8 cellular contexts compared by ENCODE assay signal in genomic region chr3:128864851-128865763, GRCh38. TPM values are rescaled to one million over a fixed set of nuclear protein-coding genes. Genes with fewer than 3 reads are reported as not detected.
DNase-seq lines count a peak whose midpoint lies in the region; ATAC-seq and TF ChIP-seq lines count a peak whose summit lies in the region.
"Not testable (repeated sequence)": the region's sequence is repeated elsewhere in the genome, so short reads cannot be mapped to it uniquely, and the experiment has no call there.

No MANE protein-coding gene starts in this region.

- not testable (repeated sequence) for H2BK5ac ChIP-seq in IMR-90 (ENCODE audit: low read depth, low read length, poor library complexity, severe bottlenecking)

- DNase-seq in CD14-positive monocyte (ENCODE audit: low spot score); nephron progenitor cell: not testable (repeated sequence)
- peak; percentile 33 for DNase-seq in IMR-90
- DNase-seq in NOMO-1 (lab: John Stamatoyannopoulos, UW; ENCODE audit: unreplicated experiment in 2 of 2) = peak; percentile 70 to 74
- DNase-seq in amygdala (lab: John Stamatoyannopoulos, UW) = peak in 41 of 56 donors; percentile 10 to 78 (median 48)
- DNase-seq in dorsolateral prefrontal cortex = peak in 8 of 10 donors; percentile 34 to 78 (median 65)
- peak; percentile 39 for DNase-seq in left cardiac atrium

- H3K4me3 Mint-ChIP-seq in CD14-positive monocyte = peak overlapping the region; percentile 63 to 84
- H3K4me3 Mint-ChIP-seq in nephron progenitor cell = not testable (repeated sequence)

- dilution Hi-C loops in IMR-90 (cut with HindIII; ENCODE audit: low sequenced_read_pairs, unreplicated experiment) = not testable (repeated sequence)

- not testable (repeated sequence) for H2AK9ac ChIP-seq in IMR-90 (replicated peaks; ENCODE audit: low read depth, low read length, poor library complexity)

- not testable (repeated sequence) for H3K36me3 ChIP-seq in IMR-90 (ENCODE audit: control insufficient read depth, insufficient read depth, low read length)

- H3K36me3 Mint-ChIP-seq in CD14-positive monocyte = not testable (repeated sequence)
- peaks cover 17% of the 10 kb centered on the region for H3K36me3 Mint-ChIP-seq in nephron progenitor cell (ENCODE audit: low read depth)

- not testable (repeated sequence) for H2BK15ac ChIP-seq in IMR-90 (ENCODE audit: low read depth, low read length)

- BruUV-seq in IMR-90 (replicated peaks; lab: Mats Ljungman, UMichigan) = not testable (repeated sequence)

- H3K27me3 Mint-ChIP-seq in CD14-positive monocyte (ENCODE audit: low read depth in 3 of 3); nephron progenitor cell (ENCODE audit: low read depth, poor library complexity): not testable (repeated sequence)

- peak; percentile 33 for ATAC-seq in IMR-90 (ENCODE audit: low read depth)
- peak; percentile 54 to 86 for ATAC-seq in left cardiac atrium

- H3K4me1 Mint-ChIP-seq in CD14-positive monocyte (peaks cover 41% of the 10 kb centered on the region), nephron progenitor cell (peaks cover 29% of the 10 kb centered on the region)

- H3K9me3 Mint-ChIP-seq in CD14-positive monocyte (peaks cover 15 to 23% (median 16%) of the 10 kb centered on the region in 7 donors), nephron progenitor cell (peaks cover 23% of the 10 kb centered on the region)

- H3K4ac ChIP-seq in IMR-90 (ENCODE audit: low read depth, low read length) = not testable (repeated sequence)

- H3K56ac ChIP-seq in IMR-90 (ENCODE audit: extremely low read depth, insufficient read depth, low read length) = not testable (repeated sequence)

- not testable (repeated sequence) for H2AK5ac ChIP-seq in IMR-90 (ENCODE audit: low read depth, low read length)

- H3K18ac ChIP-seq in IMR-90 (ENCODE audit: low read depth, low read length) = not testable (repeated sequence)

- not testable (repeated sequence) for H3K9me1 ChIP-seq in IMR-90 (ENCODE audit: insufficient read depth, low read length)

- H3K9me3 ChIP-seq in IMR-90 (ENCODE audit: control insufficient read depth, insufficient read depth, low read length) = not testable (repeated sequence)

- not testable (repeated sequence) for H3K4me2 ChIP-seq in IMR-90 (ENCODE audit: low read depth, low read length)

- not testable (repeated sequence) for H3K4me1 ChIP-seq in IMR-90 (ENCODE audit: control insufficient read depth, insufficient read depth, low read length)

- H4K20me1 ChIP-seq in IMR-90 (ENCODE audit: insufficient read depth, low read length) = not testable (repeated sequence)

- H3K4me3 ChIP-seq in IMR-90 (ENCODE audit: insufficient read depth, low read depth, low read length) = not testable (repeated sequence)
- H3K4me3 ChIP-seq in dorsolateral prefrontal cortex = peak overlapping the region in 30 of 59 donors; percentile 0 to 50 (median 22)

- H3K14ac ChIP-seq in IMR-90 (replicated peaks; ENCODE audit: low read depth, low read length) = not testable (repeated sequence)

- H3K79me1 ChIP-seq in IMR-90 (ENCODE audit: low read depth in 1 of 2, low read length in 2 of 2) = not testable (repeated sequence)

- not testable (repeated sequence) for TF ChIP-seq POLR2A in IMR-90 (IDR thresholded peaks at IDR 0.05; ENCODE audit: low read depth, low read length)

- H3K27ac ChIP-seq in IMR-90 (ENCODE audit: insufficient read depth, low read length) = not testable (repeated sequence)
- H3K27ac ChIP-seq in dorsolateral prefrontal cortex = peak overlapping the region in 55 of 59 donors; percentile 6 to 85 (median 69)
- H3K27ac ChIP-seq in temporal lobe (ENCODE audit: low read depth, low read length) = peak overlapping the region; percentile 61

- H4K5ac ChIP-seq in IMR-90 (ENCODE audit: low read depth, low read length) = not testable (repeated sequence)

- not testable (repeated sequence) for TF ChIP-seq RAD21 in IMR-90 (IDR thresholded peaks at IDR 0.05; ENCODE audit: low read length)

- not testable (repeated sequence) for H2BK20ac ChIP-seq in IMR-90 (ENCODE audit: low read depth, low read length)

- H3K27ac Mint-ChIP-seq in CD14-positive monocyte = peak overlapping the region in 5 of 7 donors; percentile 32 to 86 (median 37)
- H3K27ac Mint-ChIP-seq in nephron progenitor cell = peak overlapping the region; percentile 94

- in situ Hi-C loops in IMR-90 (cut with MboI; ENCODE audit: low sequenced_read_pairs) = not testable (repeated sequence)

- intact Hi-C loops in CD14-positive monocyte (cut with micrococcal nuclease) = loop anchor here in 1 of 2 donors (2.0 kb wide), 1 partner anchor 28 kb away; no protein-coding TSS in a partner anchor
- intact Hi-C loops in IMR-90 (cut with micrococcal nuclease); left cardiac atrium (cut with DNase I): not testable (repeated sequence)
- intact Hi-C loops in dorsolateral prefrontal cortex (cut with DNase I) = loop anchor here in 1 of 2 donors (10.0 kb wide), 1 partner anchor 50 kb away; no protein-coding TSS in a partner anchor

- not testable (repeated sequence) for TF ChIP-seq CTCF in CD14-positive monocyte (IDR thresholded peaks at IDR 0.05); IMR-90 (conservative IDR thresholded peaks at IDR 0.05; ENCODE audit: low read depth, low read length); dorsolateral prefrontal cortex (IDR thresholded peaks at IDR 0.05 in 54 of 56, conservative IDR thresholded peaks at IDR 0.05 in 2 of 56; ENCODE audit: low read depth in 1 of 56, partially characterized antibody in 56 of 56); nephron progenitor cell (IDR thresholded peaks at IDR 0.05)

- not testable (repeated sequence) for H4K91ac ChIP-seq in IMR-90 (ENCODE audit: insufficient read depth, low read depth, low read length)

- H3K23ac ChIP-seq in IMR-90 (ENCODE audit: low read depth, low read length) = not testable (repeated sequence)

- not testable (repeated sequence) for H2BK120ac ChIP-seq in IMR-90 (ENCODE audit: low read depth, low read length)

- not testable (repeated sequence) for H3K9ac ChIP-seq in IMR-90 (ENCODE audit: low read depth, low read length)

- H4K8ac ChIP-seq in IMR-90 (ENCODE audit: low read depth in 2 of 2, low read length in 2 of 2) = not testable (repeated sequence)

- POLR2A ChIA-PET in IMR-90 (lab: Charles Lee; ENCODE audit: unreplicated experiment) = not testable (repeated sequence)

- H2AFZ ChIP-seq in IMR-90 (replicated peaks; ENCODE audit: low read length, poor library complexity) = not testable (repeated sequence)

- H3K27me3 ChIP-seq in IMR-90 (ENCODE audit: control insufficient read depth, insufficient read depth, low read length); dorsolateral prefrontal cortex: not testable (repeated sequence)

- CTCF ChIA-PET in IMR-90 (lab: Yijun Ruan, JAX) = not testable (repeated sequence)

- 20% methylated on average over 1 of the region's 24 CpGs; no CpG with 5 or more reads in 1 of the 2 experiments for WGBS in IMR-90 (ENCODE audit: extremely low coverage in 2 of 2, insufficient read length in 1 of 2), 2 experiments

RNA-seq across cellular contexts. Expression of gene ACAD9, which starts 14.3 kb away (rescaled TPM):
- 10 to 100 TPM; 21.9 to 25.6 TPM for polyA plus RNA-seq in CD14-positive monocyte
- total RNA-seq in IMR-90 (2012; rRNA removed) = 31.2 and 34.4 TPM in 2 replicates
- 40.8 and 41.3 TPM in 2 replicates for polyA plus RNA-seq in IMR-90 (2012; rRNA removed)
- polyA plus RNA-seq in IMR-90 (2012; cell fraction: cytosol; rRNA removed) = 43.4 and 45.2 TPM in 2 replicates
- 68.1 and 101 TPM in 2 replicates for polyA plus RNA-seq in IMR-90 (2012; cell fraction: nucleus; rRNA removed; ENCODE audit: low replicate concordance)
- 10 to 100 TPM; 36.3 to 64.1 (median 51.0) TPM for total RNA-seq in dorsolateral prefrontal cortex
- 10 to 100 TPM; 35.3 to 37.5 TPM for total RNA-seq in left cardiac atrium
- 24.3 TPM for total RNA-seq in temporal lobe
